ENCODE assay signal across 25 cellular contexts in genomic region chr20:48830826-48831318, GRCh38. TPM values are rescaled to one million over a fixed set of nuclear protein-coding genes. Genes with fewer than 3 reads are reported as not detected.
DNase-seq lines count a peak whose midpoint lies in the region; ATAC-seq, FAIRE-seq and TF ChIP-seq lines count a peak whose summit lies in the region.
"Had no signal": no experiment of that assay in that cellular context is flagged by ENCODE, and none has a peak within 500 bp of the region (broad histone marks: within the 10 kb centered on the region; RNA-seq: fewer than 3 reads in every experiment).

No MANE protein-coding gene starts in this region.

- intact Hi-C loops in HepG2 (cut with micrococcal nuclease; ENCODE audit: unreplicated experiment) (no loop called here), right lobe of liver (cut with DNase I) (no loop called here), left colon (cut with DNase I, micrococcal nuclease) (no loop called here)
- intact Hi-C loops in dendritic cell treated with granulocyte-macrophage colony-stimulating factor and Interleukin-4, amounts not matched to agents 40 ng/mL and 50 ng/mL, for 4 days (cut with micrococcal nuclease), result loop anchor here (5.0 kb wide), 1 partner anchor 91 kb away; the partner anchor contains the start of gene ARFGEF2

- CTCF ChIA-PET in HepG2 (lab: Yijun Ruan, JAX; ENCODE audit: low intra/inter-chr PET ratio, low total read pairs), result no interaction called here

- H3K9me3 ChIP-seq in HepG2 (ENCODE audit: low read length), result no peaks in the 10 kb centered on the region
- H3K9me3 ChIP-seq in right lobe of liver, result no peaks in the 10 kb centered on the region
- no peaks in the 10 kb centered on the region for H3K9me3 ChIP-seq in skeletal muscle tissue (ENCODE audit: control insufficient read depth in 3 of 3, low read length in 3 of 3)
- H3K9me3 ChIP-seq in osteoblast (ENCODE audit: low read depth, low read length), result no peaks in the 10 kb centered on the region
- H3K9me3 ChIP-seq: BLaER1, thoracic aorta had no signal

- no peaks in the 10 kb centered on the region for H3K9me3 Mint-ChIP-seq in dendritic cell treated with granulocyte-macrophage colony-stimulating factor and Interleukin-4, amounts not matched to agents 40 ng/mL and 50 ng/mL, for 4 days
- H3K9me3 Mint-ChIP-seq: activated naive CD4-positive, alpha-beta T cell treated with anti-CD3 and anti-CD28 coated beads for 36 hours; activated T-cell treated with anti-CD3 and anti-CD28 coated beads, Interleukin-2, amount 50 U/mL, for 72 hours; stimulated activated effector memory CD8-positive, alpha-beta T cell treated with anti-CD3 and anti-CD28 coated beads, Interleukin-12 subunit alpha, Interleukin-12 subunit beta, amount 100 ng/mL, for 72 hours had no signal

- no peak overlapping the region for H3K4me3 Mint-ChIP-seq in dendritic cell treated with granulocyte-macrophage colony-stimulating factor and Interleukin-4, amounts not matched to agents 40 ng/mL and 50 ng/mL, for 4 days
- H3K4me3 Mint-ChIP-seq: activated CD8-positive, alpha-beta memory T cell treated with anti-CD3 and anti-CD28 coated beads, Interleukin-2, amount 10 ng/mL, durations not matched to agents 7 days and 5 days; activated naive CD4-positive, alpha-beta T cell treated with anti-CD3 and anti-CD28 coated beads for 36 hours; activated T-cell treated with anti-CD3 and anti-CD28 coated beads, Interleukin-2, amount 50 U/mL, for 72 hours; stimulated activated effector memory CD8-positive, alpha-beta T cell treated with anti-CD3 and anti-CD28 coated beads, Interleukin-12 subunit alpha, Interleukin-12 subunit beta, amount 100 ng/mL, for 72 hours had no signal

- TF ChIP-seq RAD21 in HepG2 (CRISPR knock-in tag; IDR thresholded peaks at IDR 0.05), result no peak

- in situ Hi-C loops in HepG2 (cut with HindIII; ENCODE audit: extremely low pct_ligation_motif_present, low pct_unique_long_range_greater_than_20kb), result no loop called here

- no peaks in the 10 kb centered on the region for H3K79me2 ChIP-seq in HepG2 (ENCODE audit: insufficient read depth, low read length)
- H3K79me2 ChIP-seq in osteoblast (ENCODE audit: insufficient read depth, low read length), result no peaks in the 10 kb centered on the region

- H3K9ac ChIP-seq in HepG2 (ENCODE audit: insufficient read depth, low read depth, low read length), result no peak overlapping the region
- H3K9ac ChIP-seq in skeletal muscle tissue (ENCODE audit: low read depth in 1 of 3, low read length in 3 of 3), result no peak overlapping the region
- H3K9ac ChIP-seq: BLaER1 had no signal

- no peak for DNase-seq in HepG2 (ENCODE audit: low spot score)
- DNase-seq in right lobe of liver, result no peak
- DNase-seq in osteoblast (ENCODE audit: insufficient read length, low spot score, missing footprints), result no peak
- no peak for DNase-seq in left colon
- DNase-seq in NOMO-1 treated with dmso at 0.1 percent for 144 hours (lab: John Stamatoyannopoulos, UW; ENCODE audit: unreplicated experiment), result no peak
- DNase-seq: activated CD4-positive, alpha-beta T cell treated with anti-CD3 and anti-CD28 coated beads, Interleukin-2, amount 50 U/mL, for 1 hour; activated CD8-positive, alpha-beta memory T cell treated with anti-CD3 and anti-CD28 coated beads, Interleukin-2, amount 10 ng/mL, durations not matched to agents 7 days and 5 days; activated naive CD4-positive, alpha-beta T cell treated with anti-CD3 and anti-CD28 coated beads for 36 hours; activated T-cell treated with anti-CD3 and anti-CD28 coated beads, Interleukin-2, amount 50 U/mL, for 72 hours; H7; Kasumi-1; NCI-H1694 treated with DMSO at 0.1 percent for 48 hours; NCI-H748 treated with DMSO at 0.1 percent for 48 hours; stimulated activated CD4-positive, alpha-beta T cell treated with anti-CD3 and anti-CD28 coated beads, Interleukin-2, amount 100 ng/mL, for 48 hours had no signal

- H3K36me3 ChIP-seq in HepG2 (replicated peaks in 1 of 2; ENCODE audit: control insufficient read depth in 1 of 2, insufficient read depth in 2 of 2, low read length in 2 of 2) (no peaks in the 10 kb centered on the region), right lobe of liver (no peaks in the 10 kb centered on the region), skeletal muscle tissue (ENCODE audit: control insufficient read depth in 3 of 3, insufficient read depth in 3 of 3, low read length in 3 of 3) (no peaks in the 10 kb centered on the region), osteoblast (ENCODE audit: insufficient read depth, low read length) (no peaks in the 10 kb centered on the region)
- H3K36me3 ChIP-seq: BLaER1, cardiac muscle cell, thoracic aorta had no signal

- peaks cover 63% of the 10 kb centered on the region for H3K4me1 Mint-ChIP-seq in dendritic cell treated with granulocyte-macrophage colony-stimulating factor and Interleukin-4, amounts not matched to agents 40 ng/mL and 50 ng/mL, for 4 days (ENCODE audit: low read depth)

- H3K27ac ChIP-seq in HepG2 (ENCODE audit: extremely low read length, insufficient read depth, low read length) (no peak overlapping the region), right lobe of liver (no peak overlapping the region), skeletal muscle tissue (ENCODE audit: low read depth, low read length) (peak overlapping the region; percentile 32), osteoblast (ENCODE audit: low read depth, low read length) (no peak overlapping the region)
- H3K27ac ChIP-seq: BLaER1, cardiac muscle cell had no signal

- H2AFZ ChIP-seq in HepG2 (ENCODE audit: low read length), result no peak overlapping the region
- no peak overlapping the region for H2AFZ ChIP-seq in osteoblast (ENCODE audit: low read length)

- no peak for TF ChIP-seq CTCF in HepG2 (CRISPR knock-in tag; IDR thresholded peaks at IDR 0.05)
- TF ChIP-seq CTCF in right lobe of liver (IDR thresholded peaks at IDR 0.05), result no peak
- no peak for TF ChIP-seq CTCF in osteoblast (IDR thresholded peaks at IDR 0.05; ENCODE audit: extremely low read depth, low read depth, low read length)

- peaks cover 23 to 61% of the 10 kb centered on the region in 2 experiments for H3K27me3 ChIP-seq in HepG2 (ENCODE audit: control insufficient read depth in 1 of 2, insufficient read depth in 2 of 2, low read length in 2 of 2)
- no peaks in the 10 kb centered on the region for H3K27me3 ChIP-seq in right lobe of liver
- peaks cover 0 to 3% (median 2%) of the 10 kb centered on the region in 3 donors for H3K27me3 ChIP-seq in skeletal muscle tissue (ENCODE audit: control insufficient read depth in 3 of 3, insufficient read depth in 3 of 3, low read length in 3 of 3)
- H3K27me3 ChIP-seq in osteoblast (ENCODE audit: insufficient read depth, low read length), result peaks cover 4% of the 10 kb centered on the region
- H3K27me3 ChIP-seq: cardiac muscle cell had no signal

- ATAC-seq in HepG2, result no peak
- ATAC-seq in right lobe of liver, result no peak
- no peak for ATAC-seq in left colon
- no peak for ATAC-seq in HG03196 (IDR thresholded peaks at IDR 0.05; ENCODE audit: unreplicated experiment)
- ATAC-seq: activated CD8-positive, alpha-beta memory T cell treated with anti-CD3 and anti-CD28 coated beads, Interleukin-2, amount 10 ng/mL, durations not matched to agents 7 days and 5 days; activated T-cell treated with anti-CD3 and anti-CD28 coated beads, Interleukin-2, amount 50 U/mL, for 72 hours; stimulated activated effector memory CD8-positive, alpha-beta T cell treated with anti-CD3 and anti-CD28 coated beads, Interleukin-12 subunit alpha, Interleukin-12 subunit beta, amount 100 ng/mL, for 72 hours had no signal

- peak overlapping the region; percentile 84 for H3K27ac Mint-ChIP-seq in dendritic cell treated with granulocyte-macrophage colony-stimulating factor and Interleukin-4, amounts not matched to agents 40 ng/mL and 50 ng/mL, for 4 days
- H3K27ac Mint-ChIP-seq: activated CD8-positive, alpha-beta memory T cell treated with anti-CD3 and anti-CD28 coated beads, Interleukin-2, amount 10 ng/mL, durations not matched to agents 7 days and 5 days; activated naive CD4-positive, alpha-beta T cell treated with anti-CD3 and anti-CD28 coated beads for 36 hours; activated T-cell treated with anti-CD3 and anti-CD28 coated beads, Interleukin-2, amount 50 U/mL, for 72 hours; stimulated activated effector memory CD8-positive, alpha-beta T cell treated with anti-CD3 and anti-CD28 coated beads, Interleukin-12 subunit alpha, Interleukin-12 subunit beta, amount 100 ng/mL, for 72 hours had no signal

- no peak overlapping the region for H3K4me2 ChIP-seq in HepG2 (ENCODE audit: low read depth, low read length)
- no peak overlapping the region for H3K4me2 ChIP-seq in osteoblast (ENCODE audit: insufficient read depth, low read length)
- H3K4me2 ChIP-seq: smooth muscle cell had no signal

- no peak for TF ChIP-seq EP300 in HepG2 (IDR thresholded peaks at IDR 0.05; ENCODE audit: low read depth in 2 of 2, low read length in 2 of 2)
- TF ChIP-seq EP300 in HepG2 (CRISPR knock-in tag; IDR thresholded peaks at IDR 0.05; ENCODE audit: borderline replicate concordance), result no peak

- H3K4me1 ChIP-seq in HepG2 (ENCODE audit: insufficient read depth, low read length) (no peaks in the 10 kb centered on the region), right lobe of liver (peaks cover 0 to 13% (median 6%) of the 10 kb centered on the region in 4 donors), skeletal muscle tissue (ENCODE audit: control insufficient read depth in 3 of 3, insufficient read depth in 3 of 3, low read length in 3 of 3) (peaks cover 6 to 17% (median 9%) of the 10 kb centered on the region in 3 donors), osteoblast (ENCODE audit: insufficient read depth, low read length) (peaks cover 21% of the 10 kb centered on the region)

- H4K20me1 ChIP-seq in HepG2 (ENCODE audit: insufficient read depth, low read length) (peaks cover 1% of the 10 kb centered on the region; the same call in 1 of the 2 replicates), osteoblast (ENCODE audit: insufficient read depth, low read length) (no peaks in the 10 kb centered on the region)

- peaks cover 16% of the 10 kb centered on the region for H3K36me3 Mint-ChIP-seq in dendritic cell treated with granulocyte-macrophage colony-stimulating factor and Interleukin-4, amounts not matched to agents 40 ng/mL and 50 ng/mL, for 4 days (ENCODE audit: low read depth)

- no peak overlapping the region for H3K4me3 ChIP-seq in HepG2 (replicated peaks in 1 of 3; ENCODE audit: insufficient read depth in 1 of 3, low read depth in 2 of 3, low read length in 3 of 3)
- H3K4me3 ChIP-seq in right lobe of liver, result no peak overlapping the region
- H3K4me3 ChIP-seq in skeletal muscle tissue (ENCODE audit: low read length in 3 of 3), result no peak overlapping the region
- H3K4me3 ChIP-seq in osteoblast (ENCODE audit: insufficient read depth, low read length), result no peak overlapping the region
- H3K4me3 ChIP-seq: BLaER1, cardiac muscle cell, coronary artery, smooth muscle cell, thoracic aorta had no signal

- WGBS in HepG2 (ENCODE audit: low lambda C conversion rate), result 45% methylated on average over 3 of the region's 3 CpGs
- WGBS in right lobe of liver (ENCODE audit: insufficient coverage, low coverage, low lambda C conversion rate, missing lambda C conversion rate), result 95% methylated on average over 2 of the region's 3 CpGs

- H3K27me3 Mint-ChIP-seq in dendritic cell treated with granulocyte-macrophage colony-stimulating factor and Interleukin-4, amounts not matched to agents 40 ng/mL and 50 ng/mL, for 4 days, result no peaks in the 10 kb centered on the region

- FAIRE-seq in HepG2 (lab: Jason Lieb, UNC), result no peak
- FAIRE-seq: endometrium, GM12891 had no signal

- TF ChIP-seq POLR2A in HepG2 (IDR thresholded peaks at IDR 0.05; ENCODE audit: insufficient read depth in 1 of 2, low read depth in 2 of 2, low read length in 2 of 2), result no peak
- TF ChIP-seq POLR2A in right lobe of liver (IDR thresholded peaks at IDR 0.05), result no peak

- BruUV-seq in HepG2 (replicated peaks; lab: Mats Ljungman, UMichigan), result no TSS peak

- POLR2A ChIA-PET in HepG2 (lab: Yijun Ruan, JAX), result no interaction called here

RNA-seq across cellular contexts. Expression of gene PREX1, which starts 3.1 kb away (rescaled TPM):
- total RNA-seq in HepG2 (2016; rRNA removed; fragmentation: Illumina TruSeq; extraction: Trizol) (0.02 and 0.06 TPM in 2 replicates), right lobe of liver (10 to 100 TPM in 2 of 6 experiments, 1 to 10 TPM in 4; 4.4 to 11.1 (median 8.7) TPM), skeletal muscle tissue (20.4 TPM), osteoblast (12.7 and 14.1 TPM in 2 replicates), left colon (10 to 100 TPM in 1 of 2 donors, 1 to 10 TPM in 1; 6.2 to 11.8 TPM)
- under 0.01 TPM in 1 of 2 replicates, not detected in the other for total RNA-seq in HepG2 (2016; cell fraction: cytosol; rRNA removed; fragmentation: Illumina TruSeq; extraction: Trizol; ENCODE audit: low read depth)
- 0.02 TPM in 1 of 2 replicates, not detected in the other for total RNA-seq in HepG2 (2016; cell fraction: insoluble cytoplasmic fraction; rRNA removed; fragmentation: Illumina TruSeq; extraction: Trizol)
- 0.03 and 0.56 TPM in 2 replicates for total RNA-seq in HepG2 (2016; cell fraction: membrane; rRNA removed; fragmentation: Illumina TruSeq; extraction: Trizol)
- not detected in 2 replicates for total RNA-seq in HepG2 (2016; cell fraction: nucleus; rRNA removed; fragmentation: Illumina TruSeq; extraction: Trizol)
- polyA plus RNA-seq in HepG2 (2011; rRNA removed), result 0.04 and 0.05 TPM in 2 replicates
- polyA plus RNA-seq in HepG2 (2011; cell fraction: cytosol; rRNA removed), result 0.03 and 0.07 TPM in 2 replicates
- polyA plus RNA-seq in HepG2 (2011; cell fraction: nucleus; rRNA removed), result 0.17 and 0.19 TPM in 2 replicates
- polyA plus RNA-seq in HepG2 (2012), result 0.03 and 0.05 TPM in 2 replicates
- 0.02 TPM in 1 of 2 replicates, not detected in the other for polyA plus RNA-seq in HepG2 (2016; cell fraction: cytosol; fragmentation: Illumina TruSeq; extraction: Trizol; ENCODE audit: low read depth)
- not detected in 2 replicates for polyA plus RNA-seq in HepG2 (2016; cell fraction: insoluble cytoplasmic fraction; fragmentation: Illumina TruSeq; extraction: Trizol; ENCODE audit: low read depth)
- not detected in 2 replicates for polyA plus RNA-seq in HepG2 (2016; cell fraction: membrane; fragmentation: Illumina TruSeq; extraction: Trizol; ENCODE audit: low read depth)
- not detected in 2 replicates for polyA plus RNA-seq in HepG2 (2016; cell fraction: nucleus; fragmentation: Illumina TruSeq; extraction: Trizol; ENCODE audit: insufficient read depth, low read depth)
- polyA minus RNA-seq in HepG2 (2011; rRNA and poly(A)+ RNA removed; ENCODE audit: low replicate concordance), result 0.08 and 15.2 TPM in 2 replicates
- 0.20 and 0.44 TPM in 2 replicates for polyA minus RNA-seq in HepG2 (2011; cell fraction: cytosol; rRNA and poly(A)+ RNA removed)
- polyA minus RNA-seq in HepG2 (2011; cell fraction: nucleus; rRNA and poly(A)+ RNA removed), result 0.12 and 0.13 TPM in 2 replicates
